In the genomic region with DNA sequence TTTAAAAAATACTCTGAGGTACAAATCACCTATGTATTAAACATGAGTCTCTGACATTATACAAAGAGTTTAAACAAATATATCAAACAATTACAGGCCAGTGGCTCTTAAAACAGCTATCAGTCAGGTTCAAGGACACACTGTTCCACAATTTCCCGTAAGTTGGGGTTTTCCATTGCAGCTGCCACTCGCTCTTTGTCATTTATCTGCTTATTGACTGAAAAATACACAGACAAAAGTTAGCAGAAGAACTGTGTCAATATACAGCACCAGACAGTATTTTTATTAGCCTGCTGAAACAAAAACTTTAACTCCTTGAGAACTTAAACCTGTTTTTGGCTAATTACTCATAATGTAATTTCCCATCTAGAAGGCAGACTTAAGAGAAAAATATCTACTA, we compare ENCODE assay signal across 1 cellular context.
A peak's percentile ranks its signal among the peaks of the same experiment; 100 is the strongest.
TF ChIP-seq lines count a peak whose summit lies in the region.

No MANE protein-coding gene starts in this region.

TF ChIP-seq in HepG2, 621 proteins besides CTCF, POLR2A, EP300 and RAD21 (continued from another document and continues in another):
- TF ChIP-seq, protein P1, sequence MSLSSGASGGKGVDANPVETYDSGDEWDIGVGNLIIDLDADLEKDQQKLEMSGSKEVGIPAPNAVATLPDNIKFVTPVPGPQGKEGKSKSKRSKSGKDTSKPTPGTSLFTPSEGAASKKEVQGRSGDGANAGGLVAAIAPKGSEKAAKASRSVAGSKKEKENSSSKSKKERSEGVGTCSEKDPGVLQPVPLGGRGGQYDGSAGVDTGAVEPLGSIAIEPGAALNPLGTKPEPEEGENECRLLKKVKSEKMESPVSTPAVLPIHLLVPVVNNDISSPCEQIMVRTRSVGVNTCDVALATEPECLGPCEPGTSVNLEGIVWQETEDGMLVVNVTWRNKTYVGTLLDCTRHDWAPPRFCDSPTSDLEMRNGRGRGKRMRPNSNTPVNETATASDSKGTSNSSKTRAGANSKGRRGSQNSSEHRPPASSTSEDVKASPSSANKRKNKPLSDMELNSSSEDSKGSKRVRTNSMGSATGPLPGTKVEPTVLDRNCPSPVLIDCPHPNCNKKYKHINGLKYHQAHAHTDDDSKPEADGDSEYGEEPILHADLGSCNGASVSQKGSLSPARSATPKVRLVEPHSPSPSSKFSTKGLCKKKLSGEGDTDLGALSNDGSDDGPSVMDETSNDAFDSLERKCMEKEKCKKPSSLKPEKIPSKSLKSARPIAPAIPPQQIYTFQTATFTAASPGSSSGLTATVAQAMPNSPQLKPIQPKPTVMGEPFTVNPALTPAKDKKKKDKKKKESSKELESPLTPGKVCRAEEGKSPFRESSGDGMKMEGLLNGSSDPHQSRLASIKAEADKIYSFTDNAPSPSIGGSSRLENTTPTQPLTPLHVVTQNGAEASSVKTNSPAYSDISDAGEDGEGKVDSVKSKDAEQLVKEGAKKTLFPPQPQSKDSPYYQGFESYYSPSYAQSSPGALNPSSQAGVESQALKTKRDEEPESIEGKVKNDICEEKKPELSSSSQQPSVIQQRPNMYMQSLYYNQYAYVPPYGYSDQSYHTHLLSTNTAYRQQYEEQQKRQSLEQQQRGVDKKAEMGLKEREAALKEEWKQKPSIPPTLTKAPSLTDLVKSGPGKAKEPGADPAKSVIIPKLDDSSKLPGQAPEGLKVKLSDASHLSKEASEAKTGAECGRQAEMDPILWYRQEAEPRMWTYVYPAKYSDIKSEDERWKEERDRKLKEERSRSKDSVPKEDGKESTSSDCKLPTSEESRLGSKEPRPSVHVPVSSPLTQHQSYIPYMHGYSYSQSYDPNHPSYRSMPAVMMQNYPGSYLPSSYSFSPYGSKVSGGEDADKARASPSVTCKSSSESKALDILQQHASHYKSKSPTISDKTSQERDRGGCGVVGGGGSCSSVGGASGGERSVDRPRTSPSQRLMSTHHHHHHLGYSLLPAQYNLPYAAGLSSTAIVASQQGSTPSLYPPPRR (CRISPR knock-in tag; IDR thresholded peaks at IDR 0.05; ENCODE audit: borderline replicate concordance): peak; percentile 95
- TF ChIP-seq NFYC (CRISPR knock-in tag; IDR thresholded peaks at IDR 0.05) (no peak), ZNF746 (CRISPR knock-in tag; IDR thresholded peaks at IDR 0.05) (no peak), PAX8 (CRISPR knock-in tag; IDR thresholded peaks at IDR 0.05; ENCODE audit: borderline replicate concordance) (no peak), ZSCAN20 (CRISPR knock-in tag; IDR thresholded peaks at IDR 0.05; ENCODE audit: borderline replicate concordance) (no peak), MBNL3 (CRISPR knock-in tag; conservative IDR thresholded peaks at IDR 0.05) (no peak), CC2D1A (CRISPR knock-in tag; IDR thresholded peaks at IDR 0.05) (no peak), ZNF773 (CRISPR knock-in tag; IDR thresholded peaks at IDR 0.05; ENCODE audit: borderline replicate concordance) (no peak), HDAC1 (CRISPR knock-in tag; IDR thresholded peaks at IDR 0.05) (peak; percentile 59), TEAD2 (CRISPR knock-in tag; IDR thresholded peaks at IDR 0.05) (no peak), ZNF547 (CRISPR knock-in tag; IDR thresholded peaks at IDR 0.05) (no peak), TBP (CRISPR knock-in tag; IDR thresholded peaks at IDR 0.05) (no peak), FOXK2 (IDR thresholded peaks at IDR 0.05) (no peak), ETV5 (CRISPR knock-in tag; IDR thresholded peaks at IDR 0.05; ENCODE audit: borderline replicate concordance) (peak; percentile 66; the same call in 1 of the 2 replicates), ZFYVE20 (CRISPR knock-in tag; IDR thresholded peaks at IDR 0.05; ENCODE audit: borderline replicate concordance, low read depth) (no peak), ZNF549 (CRISPR knock-in tag; IDR thresholded peaks at IDR 0.05) (no peak), RCOR2 (CRISPR knock-in tag; IDR thresholded peaks at IDR 0.05) (peak; percentile 79), FOXK1 (CRISPR knock-in tag; IDR thresholded peaks at IDR 0.05; ENCODE audit: borderline replicate concordance, low read depth) (peak; percentile 94), CEBPB (IDR thresholded peaks at IDR 0.05; ENCODE audit: borderline replicate concordance, low read depth, low read length) (peak; percentile 21; the same call in 1 of the 2 replicates), HCFC1 (IDR thresholded peaks at IDR 0.05; ENCODE audit: low read depth, low read length) (no peak), ZNF232 (CRISPR knock-in tag; IDR thresholded peaks at IDR 0.05; ENCODE audit: borderline replicate concordance) (no peak), SSRP1 (CRISPR knock-in tag; IDR thresholded peaks at IDR 0.05) (no peak), HES4 (CRISPR knock-in tag; IDR thresholded peaks at IDR 0.05; ENCODE audit: borderline replicate concordance) (no peak), ZFP36 (IDR thresholded peaks at IDR 0.05; ENCODE audit: borderline replicate concordance, low read depth, low read length, partially characterized antibody) (no peak), ZFY (CRISPR knock-in tag; IDR thresholded peaks at IDR 0.05) (no peak), NFE2L2 (IDR thresholded peaks at IDR 0.05; ENCODE audit: low read length) (no peak), NPAS2 (CRISPR knock-in tag; IDR thresholded peaks at IDR 0.05; ENCODE audit: borderline replicate concordance) (no peak), ZNF772 (CRISPR knock-in tag; IDR thresholded peaks at IDR 0.05) (no peak), ZNF776 (CRISPR knock-in tag; IDR thresholded peaks at IDR 0.05) (no peak), ARNTL (CRISPR knock-in tag; IDR thresholded peaks at IDR 0.05) (no peak), LCORL (IDR thresholded peaks at IDR 0.05) (no peak), LCORL (CRISPR knock-in tag; IDR thresholded peaks at IDR 0.05) (0 out of 2 replicates have a peak, but pooled peaks have one; percentile 17), RFX3 (CRISPR knock-in tag; IDR thresholded peaks at IDR 0.05) (no peak), ZNF234 (CRISPR knock-in tag; conservative IDR thresholded peaks at IDR 0.05) (no peak), ZIK1 (CRISPR knock-in tag; IDR thresholded peaks at IDR 0.05; ENCODE audit: borderline replicate concordance, low read depth) (no peak), ASH2L (IDR thresholded peaks at IDR 0.05; ENCODE audit: insufficient read length, low read depth, low read length) (peak; percentile 57), KDM5A (IDR thresholded peaks at IDR 0.05; ENCODE audit: borderline replicate concordance, low read length) (no peak), ZBTB8A (CRISPR knock-in tag; IDR thresholded peaks at IDR 0.05; ENCODE audit: borderline replicate concordance, low read depth) (no peak), NKX3-1 (CRISPR knock-in tag; IDR thresholded peaks at IDR 0.05) (peak; percentile 49; the same call in 1 of the 2 replicates), NONO (IDR thresholded peaks at IDR 0.05) (no peak), NONO (CRISPR knock-in tag; conservative IDR thresholded peaks at IDR 0.05) (0 out of 2 replicates have a peak, but pooled peaks have one; percentile 55), SALL1 (CRISPR knock-in tag; IDR thresholded peaks at IDR 0.05) (peak; percentile 78; the same call in 1 of the 2 replicates), PRMT3 (CRISPR knock-in tag; IDR thresholded peaks at IDR 0.05; ENCODE audit: borderline replicate concordance, low read depth) (no peak), ATF7 (IDR thresholded peaks at IDR 0.05) (no peak), ATF7 (CRISPR knock-in tag; IDR thresholded peaks at IDR 0.05) (no peak), PPARG (CRISPR knock-in tag; conservative IDR thresholded peaks at IDR 0.05) (peak; percentile 85)
- TF ChIP-seq, protein P2, sequence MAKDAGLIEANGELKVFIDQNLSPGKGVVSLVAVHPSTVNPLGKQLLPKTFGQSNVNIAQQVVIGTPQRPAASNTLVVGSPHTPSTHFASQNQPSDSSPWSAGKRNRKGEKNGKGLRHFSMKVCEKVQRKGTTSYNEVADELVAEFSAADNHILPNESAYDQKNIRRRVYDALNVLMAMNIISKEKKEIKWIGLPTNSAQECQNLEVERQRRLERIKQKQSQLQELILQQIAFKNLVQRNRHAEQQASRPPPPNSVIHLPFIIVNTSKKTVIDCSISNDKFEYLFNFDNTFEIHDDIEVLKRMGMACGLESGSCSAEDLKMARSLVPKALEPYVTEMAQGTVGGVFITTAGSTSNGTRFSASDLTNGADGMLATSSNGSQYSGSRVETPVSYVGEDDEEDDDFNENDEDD (CRISPR knock-in tag; IDR thresholded peaks at IDR 0.05; ENCODE audit: borderline replicate concordance): no peak
- TF ChIP-seq, protein P3, sequence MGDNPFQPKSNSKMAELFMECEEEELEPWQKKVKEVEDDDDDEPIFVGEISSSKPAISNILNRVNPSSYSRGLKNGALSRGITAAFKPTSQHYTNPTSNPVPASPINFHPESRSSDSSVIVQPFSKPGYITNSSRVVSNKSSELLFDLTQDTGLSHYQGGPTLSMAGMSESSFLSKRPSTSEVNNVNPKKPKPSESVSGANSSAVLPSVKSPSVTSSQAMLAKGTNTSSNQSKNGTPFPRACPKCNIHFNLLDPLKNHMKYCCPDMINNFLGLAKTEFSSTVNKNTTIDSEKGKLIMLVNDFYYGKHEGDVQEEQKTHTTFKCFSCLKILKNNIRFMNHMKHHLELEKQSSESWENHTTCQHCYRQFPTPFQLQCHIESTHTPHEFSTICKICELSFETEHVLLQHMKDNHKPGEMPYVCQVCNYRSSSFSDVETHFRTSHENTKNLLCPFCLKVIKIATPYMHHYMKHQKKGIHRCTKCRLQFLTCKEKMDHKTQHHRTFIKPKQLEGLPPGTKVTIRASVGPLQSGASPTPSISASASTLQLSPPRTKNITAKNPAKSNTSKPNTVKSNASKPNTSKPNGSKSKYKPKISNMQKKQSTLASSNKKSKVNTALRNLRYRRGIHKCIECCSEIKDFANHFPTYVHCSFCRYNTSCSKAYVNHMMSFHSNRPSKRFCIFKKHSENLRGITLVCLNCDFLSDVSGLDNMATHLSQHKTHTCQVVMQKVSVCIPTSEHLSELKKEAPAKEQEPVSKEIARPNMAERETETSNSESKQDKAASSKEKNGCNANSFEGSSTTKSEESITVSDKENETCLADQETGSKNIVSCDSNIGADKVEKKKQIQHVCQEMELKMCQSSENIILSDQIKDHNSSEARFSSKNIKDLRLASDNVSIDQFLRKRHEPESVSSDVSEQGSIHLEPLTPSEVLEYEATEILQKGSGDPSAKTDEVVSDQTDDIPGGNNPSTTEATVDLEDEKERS (CRISPR knock-in tag; IDR thresholded peaks at IDR 0.05): no peak
- TF ChIP-seq, protein P4, sequence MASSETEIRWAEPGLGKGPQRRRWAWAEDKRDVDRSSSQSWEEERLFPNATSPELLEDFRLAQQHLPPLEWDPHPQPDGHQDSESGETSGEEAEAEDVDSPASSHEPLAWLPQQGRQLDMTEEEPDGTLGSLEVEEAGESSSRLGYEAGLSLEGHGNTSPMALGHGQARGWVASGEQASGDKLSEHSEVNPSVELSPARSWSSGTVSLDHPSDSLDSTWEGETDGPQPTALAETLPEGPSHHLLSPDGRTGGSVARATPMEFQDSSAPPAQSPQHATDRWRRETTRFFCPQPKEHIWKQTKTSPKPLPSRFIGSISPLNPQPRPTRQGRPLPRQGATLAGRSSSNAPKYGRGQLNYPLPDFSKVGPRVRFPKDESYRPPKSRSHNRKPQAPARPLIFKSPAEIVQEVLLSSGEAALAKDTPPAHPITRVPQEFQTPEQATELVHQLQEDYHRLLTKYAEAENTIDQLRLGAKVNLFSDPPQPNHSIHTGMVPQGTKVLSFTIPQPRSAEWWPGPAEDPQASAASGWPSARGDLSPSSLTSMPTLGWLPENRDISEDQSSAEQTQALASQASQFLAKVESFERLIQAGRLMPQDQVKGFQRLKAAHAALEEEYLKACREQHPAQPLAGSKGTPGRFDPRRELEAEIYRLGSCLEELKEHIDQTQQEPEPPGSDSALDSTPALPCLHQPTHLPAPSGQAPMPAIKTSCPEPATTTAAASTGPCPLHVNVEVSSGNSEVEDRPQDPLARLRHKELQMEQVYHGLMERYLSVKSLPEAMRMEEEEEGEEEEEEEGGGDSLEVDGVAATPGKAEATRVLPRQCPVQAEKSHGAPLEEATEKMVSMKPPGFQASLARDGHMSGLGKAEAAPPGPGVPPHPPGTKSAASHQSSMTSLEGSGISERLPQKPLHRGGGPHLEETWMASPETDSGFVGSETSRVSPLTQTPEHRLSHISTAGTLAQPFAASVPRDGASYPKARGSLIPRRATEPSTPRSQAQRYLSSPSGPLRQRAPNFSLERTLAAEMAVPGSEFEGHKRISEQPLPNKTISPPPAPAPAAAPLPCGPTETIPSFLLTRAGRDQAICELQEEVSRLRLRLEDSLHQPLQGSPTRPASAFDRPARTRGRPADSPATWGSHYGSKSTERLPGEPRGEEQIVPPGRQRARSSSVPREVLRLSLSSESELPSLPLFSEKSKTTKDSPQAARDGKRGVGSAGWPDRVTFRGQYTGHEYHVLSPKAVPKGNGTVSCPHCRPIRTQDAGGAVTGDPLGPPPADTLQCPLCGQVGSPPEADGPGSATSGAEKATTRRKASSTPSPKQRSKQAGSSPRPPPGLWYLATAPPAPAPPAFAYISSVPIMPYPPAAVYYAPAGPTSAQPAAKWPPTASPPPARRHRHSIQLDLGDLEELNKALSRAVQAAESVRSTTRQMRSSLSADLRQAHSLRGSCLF (CRISPR knock-in tag; IDR thresholded peaks at IDR 0.05; ENCODE audit: borderline replicate concordance): no peak
- TF ChIP-seq, protein P5, sequence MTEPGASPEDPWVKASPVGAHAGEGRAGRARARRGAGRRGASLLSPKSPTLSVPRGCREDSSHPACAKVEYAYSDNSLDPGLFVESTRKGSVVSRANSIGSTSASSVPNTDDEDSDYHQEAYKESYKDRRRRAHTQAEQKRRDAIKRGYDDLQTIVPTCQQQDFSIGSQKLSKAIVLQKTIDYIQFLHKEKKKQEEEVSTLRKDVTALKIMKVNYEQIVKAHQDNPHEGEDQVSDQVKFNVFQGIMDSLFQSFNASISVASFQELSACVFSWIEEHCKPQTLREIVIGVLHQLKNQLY (CRISPR knock-in tag; IDR thresholded peaks at IDR 0.05): peak; percentile 63; the same call in 1 of the 2 replicates
- TF ChIP-seq, protein P6, sequence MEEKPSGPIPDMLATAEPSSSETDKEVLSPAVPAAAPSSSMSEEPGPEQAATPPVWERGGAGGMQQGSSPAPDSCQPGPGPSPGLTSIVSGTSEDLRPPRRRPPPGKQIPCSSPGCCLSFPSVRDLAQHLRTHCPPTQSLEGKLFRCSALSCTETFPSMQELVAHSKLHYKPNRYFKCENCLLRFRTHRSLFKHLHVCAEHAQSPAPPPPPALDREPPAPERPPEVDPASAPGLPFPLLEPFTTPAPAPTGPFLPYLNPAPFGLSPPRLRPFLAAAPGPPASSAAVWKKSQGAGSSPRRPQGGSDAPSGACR (CRISPR knock-in tag; IDR thresholded peaks at IDR 0.05): no peak
- TF ChIP-seq, protein P7, sequence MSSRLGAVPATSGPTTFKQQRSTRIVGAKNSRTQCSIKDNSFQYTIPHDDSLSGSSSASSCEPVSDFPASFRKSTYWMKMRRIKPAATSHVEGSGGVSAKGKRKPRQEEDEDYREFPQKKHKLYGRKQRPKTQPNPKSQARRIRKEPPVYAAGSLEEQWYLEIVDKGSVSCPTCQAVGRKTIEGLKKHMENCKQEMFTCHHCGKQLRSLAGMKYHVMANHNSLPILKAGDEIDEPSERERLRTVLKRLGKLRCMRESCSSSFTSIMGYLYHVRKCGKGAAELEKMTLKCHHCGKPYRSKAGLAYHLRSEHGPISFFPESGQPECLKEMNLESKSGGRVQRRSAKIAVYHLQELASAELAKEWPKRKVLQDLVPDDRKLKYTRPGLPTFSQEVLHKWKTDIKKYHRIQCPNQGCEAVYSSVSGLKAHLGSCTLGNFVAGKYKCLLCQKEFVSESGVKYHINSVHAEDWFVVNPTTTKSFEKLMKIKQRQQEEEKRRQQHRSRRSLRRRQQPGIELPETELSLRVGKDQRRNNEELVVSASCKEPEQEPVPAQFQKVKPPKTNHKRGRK (CRISPR knock-in tag; IDR thresholded peaks at IDR 0.05): no peak
